Comparison of ENCODE assay signal across 8 cellular contexts in the genomic region with DNA sequence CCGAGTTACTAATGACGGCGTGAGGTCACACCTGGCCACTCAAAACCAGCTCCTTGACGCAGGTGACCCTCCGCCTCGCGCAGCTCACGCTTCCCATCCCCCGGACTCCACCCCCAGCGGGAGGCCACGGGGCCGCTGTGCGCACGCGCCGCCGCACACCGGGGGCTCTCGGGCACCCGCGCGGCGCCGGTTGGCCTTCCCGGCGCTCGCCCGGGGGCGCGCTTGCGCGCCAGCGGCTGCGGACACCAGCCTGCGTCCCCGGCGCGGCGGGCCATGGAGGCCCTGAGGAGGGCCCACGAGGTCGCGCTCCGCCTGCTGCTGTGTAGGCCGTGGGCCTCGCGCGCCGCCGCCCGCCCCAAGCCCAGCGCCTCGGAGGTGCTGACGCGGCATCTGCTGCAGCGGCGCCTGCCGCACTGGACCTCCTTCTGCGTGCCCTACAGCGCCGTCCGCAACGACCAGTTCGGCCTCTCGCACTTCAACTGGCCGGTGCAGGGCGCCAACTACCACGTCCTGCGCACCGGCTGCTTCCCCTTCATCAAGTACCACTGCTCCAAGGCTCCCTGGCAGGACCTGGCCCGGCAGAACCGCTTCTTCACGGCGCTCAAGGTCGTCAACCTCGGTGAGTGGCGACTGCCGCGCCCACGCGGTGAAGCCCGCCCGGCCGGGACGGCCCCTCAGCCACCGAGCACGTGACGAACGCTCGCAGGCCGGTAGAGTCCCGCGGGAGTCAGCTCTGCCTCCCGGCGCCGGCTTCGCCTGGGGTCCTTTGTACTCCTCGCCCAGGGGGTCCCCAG. TPM values are rescaled to one million over a fixed set of nuclear protein-coding genes. Genes with fewer than 3 reads are reported as not detected.
DNase-seq lines count a peak whose midpoint lies in the region; ATAC-seq and TF ChIP-seq lines count a peak whose summit lies in the region.

Gene C15orf61 (plus strand): TSS at position 156 of the 794 bp plus-strand sequence. CDS start 118 bp downstream, at position 274.

- TF ChIP-seq POLR2A in breast epithelium (IDR thresholded peaks at IDR 0.05), result peak; percentile 33

- WGBS in smooth muscle cell (ENCODE audit: low lambda C conversion rate), result 1% methylated on average over 91 of the region's 97 CpGs

- intact Hi-C loops in A673 (cut with micrococcal nuclease; ENCODE audit: unreplicated experiment) (no loop called here), breast epithelium (cut with DNase I; ENCODE audit: low total_unique reads) (loop anchor here (10.0 kb wide), 1 partner anchor 314 kb away; no protein-coding TSS in a partner anchor)

- TF ChIP-seq CTCF in A673 (conservative IDR thresholded peaks at IDR 0.05; ENCODE audit: low read depth, low read length), result no peak
- peak; percentile 37 for TF ChIP-seq CTCF in VCaP (conservative IDR thresholded peaks at IDR 0.05)
- TF ChIP-seq CTCF in breast epithelium (IDR thresholded peaks at IDR 0.05), result no peak
- TF ChIP-seq CTCF in smooth muscle cell (IDR thresholded peaks at IDR 0.05; ENCODE audit: borderline replicate concordance, insufficient read depth, poor library complexity, severe bottlenecking), result no peak

- no peaks in the 10 kb centered on the region for H3K9me3 ChIP-seq in A673 (ENCODE audit: low read depth, low read length, poor library complexity, severe bottlenecking)
- H3K9me3 ChIP-seq in breast epithelium, result no peaks in the 10 kb centered on the region
- H3K9me3 ChIP-seq in smooth muscle cell (replicated peaks; ENCODE audit: low read depth), result no peaks in the 10 kb centered on the region

- POLR2A ChIA-PET in A673 (lab: Charles Lee; ENCODE audit: low non-redundant PET), result no interaction called here

- H2AFZ ChIP-seq in smooth muscle cell (ENCODE audit: low read depth), result peak within 1 kb of the TSS; percentile 96

- peaks cover 21% of the 10 kb centered on the region for H3K4me1 ChIP-seq in A673 (ENCODE audit: insufficient read depth, low read length, poor library complexity, severe bottlenecking)
- H3K4me1 ChIP-seq in breast epithelium, result peaks cover 0 to 10% of the 10 kb centered on the region in 2 donors
- peaks cover 21% of the 10 kb centered on the region for H3K4me1 ChIP-seq in smooth muscle cell (ENCODE audit: low read depth)

- peak within 1 kb of the TSS; percentile 97 for H3K4me2 ChIP-seq in smooth muscle cell

- peak within 1 kb of the TSS; percentile 91 to 97 (median 94) for H3K27ac Mint-ChIP-seq in immature natural killer cell

- no TSS peak for BruUV-seq in A673 (replicated peaks; lab: Mats Ljungman, UMichigan)

- H3K9me3 Mint-ChIP-seq in immature natural killer cell, result no peaks in the 10 kb centered on the region

- peak within 1 kb of the TSS; percentile 88 for H3K27ac ChIP-seq in A673 (ENCODE audit: low read depth, low read length, poor library complexity, severe bottlenecking)
- peak within 1 kb of the TSS; percentile 100 for H3K27ac ChIP-seq in VCaP
- peak within 1 kb of the TSS; percentile 95 to 98 for H3K27ac ChIP-seq in breast epithelium
- H3K27ac ChIP-seq in smooth muscle cell (ENCODE audit: low read depth), result peak within 1 kb of the TSS; percentile 84

- H3K79me2 ChIP-seq in smooth muscle cell (ENCODE audit: low read depth), result peaks cover 24% of the 10 kb centered on the region

- peak within 1 kb of the TSS; percentile 58 for H3K4me3 ChIP-seq in A673 (ENCODE audit: low read depth, low read length, poor library complexity, severe bottlenecking)
- H3K4me3 ChIP-seq in breast epithelium, result peak within 1 kb of the TSS; percentile 77 to 97 (median 86)
- H3K4me3 ChIP-seq in smooth muscle cell, result peak within 1 kb of the TSS; percentile 73

- ATAC-seq in GM18520 (IDR thresholded peaks at IDR 0.05; ENCODE audit: unreplicated experiment) (peak; percentile 67), HG03039 (IDR thresholded peaks at IDR 0.05; ENCODE audit: unreplicated experiment) (peak; percentile 69)

- H3K36me3 ChIP-seq in A673 (ENCODE audit: insufficient read depth, low read length, poor library complexity, severe bottlenecking), result no peaks in the 10 kb centered on the region
- no peaks in the 10 kb centered on the region for H3K36me3 ChIP-seq in breast epithelium
- no peaks in the 10 kb centered on the region for H3K36me3 ChIP-seq in smooth muscle cell (ENCODE audit: low read depth)

- H3K4me1 Mint-ChIP-seq in immature natural killer cell, result peaks cover 28 to 34% of the 10 kb centered on the region in 2 donors

- peak within 1 kb of the TSS; percentile 89 to 95 (median 94) for H3K4me3 Mint-ChIP-seq in immature natural killer cell

- H3K9ac ChIP-seq in smooth muscle cell (ENCODE audit: low read depth), result peak within 1 kb of the TSS; percentile 87

- CTCF ChIA-PET in A673 (lab: Charles Lee), result no interaction called here

- H3K36me3 Mint-ChIP-seq in immature natural killer cell, result peaks cover 0 to 11% (median 3%) of the 10 kb centered on the region in 3 donors

- H3K27me3 ChIP-seq in A673 (replicated peaks; ENCODE audit: insufficient read depth, low read depth, low read length, poor library complexity), result no peaks in the 10 kb centered on the region
- H3K27me3 ChIP-seq in breast epithelium, result no peaks in the 10 kb centered on the region
- H3K27me3 ChIP-seq in smooth muscle cell (ENCODE audit: low read depth), result no peaks in the 10 kb centered on the region

- H4K20me1 ChIP-seq in smooth muscle cell (ENCODE audit: low read depth), result peaks cover 20% of the 10 kb centered on the region

- H3K27me3 Mint-ChIP-seq in immature natural killer cell (ENCODE audit: low read depth in 3 of 3), result peaks cover 6 to 8% (median 6%) of the 10 kb centered on the region in 3 donors

- DNase-seq in A673 (ENCODE audit: low spot score) (peak; percentile 90), NCI-H2107 (lab: John Stamatoyannopoulos, UW) (peak; percentile 34), breast epithelium (ENCODE audit: low spot score in 2 of 2) (peak; percentile 90 to 91), immature natural killer cell (peak; percentile 88 to 90 (median 89)), smooth muscle cell (lab: John Stamatoyannopoulos, UW; ENCODE audit: unreplicated experiment) (peak; percentile 75)

- H3F3A ChIP-seq in smooth muscle cell (ENCODE audit: low read depth), result no peaks in the 10 kb centered on the region

RNA-seq across cellular contexts. Expression of gene C15orf61, which starts in this region (rescaled TPM):
- total RNA-seq in A673 (2021) (6.0 and 6.3 TPM in 2 replicates), breast epithelium (10 to 100 TPM in 1 of 3 donors, 1 to 10 TPM in 2; 3.8 to 24.3 (median 4.6) TPM), smooth muscle cell (0.81 and 8.0 TPM in 2 replicates)
- polyA plus RNA-seq in immature natural killer cell (1 to 10 TPM; 9.2 to 9.8 (median 9.6) TPM), smooth muscle cell (5.6 and 5.9 TPM in 2 replicates)

Comparison
In these comparisons a context has a peak if more than half of its experiments do, and no peak if none do; other contexts are left out.
1. Peak in every context shown above with its lines: DNase-seq, ATAC-seq, H3K4me3 ChIP-seq and H3K27ac ChIP-seq.
2. DNase-seq: peak in every context shown above with its lines; median percentile 90 in breast epithelium; 90 in A673; 89 in immature natural killer cell; 75 in smooth muscle cell; 34 in NCI-H2107.